Comparison of ENCODE assay signal across 2 cellular contexts in the genomic region with DNA sequence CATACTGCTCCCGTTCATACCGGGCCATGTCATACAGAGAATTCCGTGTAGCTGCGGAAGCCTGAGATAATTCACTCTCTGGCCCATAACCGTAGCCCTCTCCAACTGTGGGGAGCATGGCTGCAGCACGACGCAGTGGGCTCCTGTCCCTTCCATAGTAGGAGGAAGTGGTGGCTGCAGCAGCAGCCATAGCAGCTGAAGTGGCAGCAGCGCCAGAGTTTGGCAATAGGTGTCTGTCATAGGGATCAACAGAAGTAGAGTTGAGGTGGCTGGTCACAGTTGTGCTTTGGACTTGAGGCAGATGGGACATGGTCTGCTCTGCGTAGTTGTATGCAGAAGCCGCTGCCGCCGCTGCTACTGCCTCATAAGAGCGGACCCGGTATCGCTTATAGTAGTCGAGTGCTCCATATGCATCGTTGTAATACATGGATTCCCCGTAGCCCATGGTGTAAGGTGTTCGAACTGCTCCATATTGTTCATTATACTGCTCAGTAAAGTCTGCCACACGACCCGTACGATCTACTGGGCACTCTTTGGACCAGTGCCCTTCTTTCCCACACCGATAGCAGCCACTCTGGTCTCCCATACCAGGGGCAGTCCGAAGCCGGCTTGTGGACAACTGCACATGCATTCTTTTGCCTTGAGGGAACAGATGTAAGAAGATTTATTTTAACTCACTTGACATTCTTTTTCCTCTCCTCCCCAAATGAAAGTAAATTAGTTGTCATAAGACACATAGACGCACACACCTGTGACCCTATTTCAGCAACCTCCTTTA.
TF ChIP-seq lines count a peak whose summit lies in the region.

No MANE protein-coding gene starts in this region.

TF ChIP-seq in GM12891, 5 proteins besides CTCF, POLR2A, EP300 and RAD21:
- TF ChIP-seq POLR2AphosphoS5 (IDR thresholded peaks at IDR 0.05; ENCODE audit: low read depth, low read length) (peak; percentile 52), PAX5 (IDR thresholded peaks at IDR 0.05; ENCODE audit: insufficient read depth, low read length, severe bottlenecking) (no peak)

TF ChIP-seq in K562, 482 proteins besides CTCF, POLR2A, EP300 and RAD21:
- no peak for TF ChIP-seq ZNF24 (IDR thresholded peaks at IDR 0.05)
- no peak for TF ChIP-seq CREM (IDR thresholded peaks at IDR 0.05; ENCODE audit: low read depth)
